In the genomic region with DNA sequence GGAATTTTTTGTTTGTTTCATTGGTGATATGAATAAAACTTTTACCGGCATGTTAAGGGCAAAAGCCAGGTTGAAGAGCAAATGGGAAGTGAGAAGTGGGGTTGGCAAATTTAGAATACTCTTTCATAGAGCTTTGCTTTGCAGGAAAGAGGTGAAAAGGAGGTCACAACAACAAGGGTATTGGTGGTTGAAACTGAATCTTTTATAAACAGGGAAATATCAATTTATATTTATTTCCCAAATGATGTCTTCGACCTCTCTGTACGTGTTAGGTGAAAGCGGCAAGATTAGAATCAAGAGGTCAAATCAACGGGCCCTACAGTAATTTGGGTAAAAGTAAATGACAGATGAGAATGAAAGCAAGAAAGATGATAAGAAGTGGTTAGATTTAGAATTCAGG, we compare ENCODE assay signal across 1 cellular context.
TF ChIP-seq lines count a peak whose summit lies in the region.

No MANE protein-coding gene starts in this region.

TF ChIP-seq in GM12878, 131 proteins besides CTCF, POLR2A, EP300 and RAD21:
- TF ChIP-seq IKZF1 (conservative IDR thresholded peaks at IDR 0.05) (peak; percentile 59), DPF2 (IDR thresholded peaks at IDR 0.05) (peak; percentile 40; the same call in 1 of the 2 replicates), IKZF2 (IDR thresholded peaks at IDR 0.05) (peak; percentile 70 to 75; a peak in 3 of 4 replicates), MTA2 (IDR thresholded peaks at IDR 0.05; ENCODE audit: low read depth) (peak; percentile 79), SPI1 (IDR thresholded peaks at IDR 0.05; ENCODE audit: borderline replicate concordance, insufficient read depth, low read depth, low read length) (peak; percentile 44; the same call in 1 of the 2 replicates), PML (IDR thresholded peaks at IDR 0.05; ENCODE audit: low read length) (no peak), MEF2B (IDR thresholded peaks at IDR 0.05; ENCODE audit: partially characterized antibody, poor library complexity, severe bottlenecking) (peak; percentile 68), ATF7 (IDR thresholded peaks at IDR 0.05; ENCODE audit: low read depth) (peak; percentile 50), PAX8 (IDR thresholded peaks at IDR 0.05) (no peak), NR2F1 (conservative IDR thresholded peaks at IDR 0.05) (peak; percentile 90)
- TF ChIP-seq, protein P1, sequence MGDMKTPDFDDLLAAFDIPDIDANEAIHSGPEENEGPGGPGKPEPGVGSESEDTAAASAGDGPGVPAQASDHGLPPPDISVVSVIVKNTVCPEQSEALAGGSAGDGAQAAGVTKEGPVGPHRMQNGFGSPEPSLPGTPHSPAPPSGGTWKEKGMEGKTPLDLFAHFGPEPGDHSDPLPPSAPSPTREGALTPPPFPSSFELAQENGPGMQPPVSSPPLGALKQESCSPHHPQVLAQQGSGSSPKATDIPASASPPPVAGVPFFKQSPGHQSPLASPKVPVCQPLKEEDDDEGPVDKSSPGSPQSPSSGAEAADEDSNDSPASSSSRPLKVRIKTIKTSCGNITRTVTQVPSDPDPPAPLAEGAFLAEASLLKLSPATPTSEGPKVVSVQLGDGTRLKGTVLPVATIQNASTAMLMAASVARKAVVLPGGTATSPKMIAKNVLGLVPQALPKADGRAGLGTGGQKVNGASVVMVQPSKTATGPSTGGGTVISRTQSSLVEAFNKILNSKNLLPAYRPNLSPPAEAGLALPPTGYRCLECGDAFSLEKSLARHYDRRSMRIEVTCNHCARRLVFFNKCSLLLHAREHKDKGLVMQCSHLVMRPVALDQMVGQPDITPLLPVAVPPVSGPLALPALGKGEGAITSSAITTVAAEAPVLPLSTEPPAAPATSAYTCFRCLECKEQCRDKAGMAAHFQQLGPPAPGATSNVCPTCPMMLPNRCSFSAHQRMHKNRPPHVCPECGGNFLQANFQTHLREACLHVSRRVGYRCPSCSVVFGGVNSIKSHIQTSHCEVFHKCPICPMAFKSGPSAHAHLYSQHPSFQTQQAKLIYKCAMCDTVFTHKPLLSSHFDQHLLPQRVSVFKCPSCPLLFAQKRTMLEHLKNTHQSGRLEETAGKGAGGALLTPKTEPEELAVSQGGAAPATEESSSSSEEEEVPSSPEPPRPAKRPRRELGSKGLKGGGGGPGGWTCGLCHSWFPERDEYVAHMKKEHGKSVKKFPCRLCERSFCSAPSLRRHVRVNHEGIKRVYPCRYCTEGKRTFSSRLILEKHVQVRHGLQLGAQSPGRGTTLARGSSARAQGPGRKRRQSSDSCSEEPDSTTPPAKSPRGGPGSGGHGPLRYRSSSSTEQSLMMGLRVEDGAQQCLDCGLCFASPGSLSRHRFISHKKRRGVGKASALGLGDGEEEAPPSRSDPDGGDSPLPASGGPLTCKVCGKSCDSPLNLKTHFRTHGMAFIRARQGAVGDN (IDR thresholded peaks at IDR 0.05): no peak
